8 cellular contexts compared by ENCODE assay signal in the genomic region with DNA sequence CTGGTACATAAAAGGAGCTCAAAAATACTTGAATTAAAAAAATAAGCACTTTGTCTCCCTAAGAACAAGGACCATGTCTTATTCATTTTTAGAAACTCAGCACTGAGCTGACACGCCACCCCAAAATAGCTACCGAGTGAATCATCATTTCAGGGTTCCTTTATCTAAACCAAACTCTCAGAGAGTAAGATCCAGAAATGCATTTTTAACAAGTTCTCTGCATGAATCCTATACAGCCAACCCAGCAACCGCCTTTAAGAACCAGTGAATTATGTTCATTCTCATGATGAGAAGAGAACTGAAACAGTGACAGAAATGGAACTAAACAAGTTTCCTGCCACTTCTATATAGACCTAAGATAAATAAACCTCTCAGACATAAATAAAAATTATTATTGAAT.
DNase-seq lines count a peak whose midpoint lies in the region; ATAC-seq lines count a peak whose summit lies in the region.

No MANE protein-coding gene starts in this region.

- DNase-seq in AG20443 (ENCODE audit: low spot score) (peak; percentile 34), amniotic epithelial cell (ENCODE audit: low read depth) (peak; percentile 83), T-helper 9 cell (no peak), midbrain (lab: John Stamatoyannopoulos, UW) (no peak), 8988T (no peak), germinal center (ENCODE audit: low spot score) (no peak)

- peak; percentile 66 for ATAC-seq in GM18907 (IDR thresholded peaks at IDR 0.05; ENCODE audit: unreplicated experiment)
- ATAC-seq in HG02981 (IDR thresholded peaks at IDR 0.05; ENCODE audit: unreplicated experiment): peak; percentile 77

Comparison
In these comparisons a context has a peak if more than half of its experiments do, and no peak if none do; other contexts are left out.
1. DNase-seq: peak in AG20443 (single experiment) and amniotic epithelial cell (single experiment); none in T-helper 9 cell (single experiment), midbrain (single experiment), 8988T (single experiment) and germinal center (single experiment).